Comparison of ENCODE assay signal across 11 cellular contexts in genomic region chr17:4658478-4659305, GRCh38. TPM values are rescaled to one million over a fixed set of nuclear protein-coding genes. Genes with fewer than 3 reads are reported as not detected.
DNase-seq lines count a peak whose midpoint lies in the region; ATAC-seq and TF ChIP-seq lines count a peak whose summit lies in the region.
"Had no signal": no experiment of that assay in that cellular context is flagged by ENCODE, and none has a peak within 500 bp of the region (broad histone marks: within the 10 kb centered on the region; RNA-seq: fewer than 3 reads in every experiment).

No MANE protein-coding gene starts in this region.

- peak; percentile 44 for DNase-seq in ACHN
- DNase-seq in HFFc6: peak; percentile 24
- peak; percentile 71 to 83 for DNase-seq in activated T-cell treated with anti-CD3 and anti-CD28 coated beads, Interleukin-2, amount 50 U/mL, for 72 hours
- peak; percentile 31 for DNase-seq in kidney epithelial cell (ENCODE audit: low read depth)
- DNase-seq in superior temporal gyrus (ENCODE audit: extremely low spot score): no peak
- no peak for DNase-seq in SKM-1 treated with dmso at 0.1 percent for 144 hours (lab: John Stamatoyannopoulos, UW; ENCODE audit: unreplicated experiment)
- DNase-seq: Caco-2, NCI-H2107 had no signal

- H3K4me3 Mint-ChIP-seq in HFFc6: no peak overlapping the region
- H3K4me3 Mint-ChIP-seq in activated T-cell treated with anti-CD3 and anti-CD28 coated beads, Interleukin-2, amount 50 U/mL, for 72 hours: peak overlapping the region; percentile 42 to 44

- peaks cover 14% of the 10 kb centered on the region for H3K4me1 Mint-ChIP-seq in HFFc6 (ENCODE audit: low read depth)
- H3K4me1 Mint-ChIP-seq in activated T-cell treated with anti-CD3 and anti-CD28 coated beads, Interleukin-2, amount 50 U/mL, for 72 hours (ENCODE audit: low read depth): peaks cover 26% of the 10 kb centered on the region

- peaks cover 3% of the 10 kb centered on the region for H3K27me3 ChIP-seq in kidney epithelial cell (ENCODE audit: control insufficient read depth, insufficient read depth, low read length)

- ATAC-seq in activated T-cell treated with anti-CD3 and anti-CD28 coated beads, Interleukin-2, amount 50 U/mL, for 72 hours (replicated peaks in 1 of 2): peak; percentile 98 to 100
- no peak for ATAC-seq in GM18868 (IDR thresholded peaks at IDR 0.05; ENCODE audit: unreplicated experiment)
- ATAC-seq in HG03095 (IDR thresholded peaks at IDR 0.05; ENCODE audit: unreplicated experiment): no peak

- no peak for TF ChIP-seq CTCF in HFFc6 (IDR thresholded peaks at IDR 0.05)
- no peak for TF ChIP-seq CTCF in kidney epithelial cell (IDR thresholded peaks at IDR 0.05; ENCODE audit: insufficient read depth, low read length, poor library complexity, severe bottlenecking)

- in situ Hi-C loops in ACHN (cut with HindIII; ENCODE audit: low pct_ligation_motif_present, low pct_unique_long_range_greater_than_20kb, low sequenced_read_pairs): no loop called here

- peaks cover 6% of the 10 kb centered on the region; the same call in 1 of the 2 replicates for H3K9me3 Mint-ChIP-seq in HFFc6
- H3K9me3 Mint-ChIP-seq in activated T-cell treated with anti-CD3 and anti-CD28 coated beads, Interleukin-2, amount 50 U/mL, for 72 hours: no peaks in the 10 kb centered on the region

- H3K27me3 Mint-ChIP-seq in HFFc6 (ENCODE audit: insufficient read depth): peaks cover 13% of the 10 kb centered on the region
- peaks cover 15% of the 10 kb centered on the region for H3K27me3 Mint-ChIP-seq in activated T-cell treated with anti-CD3 and anti-CD28 coated beads, Interleukin-2, amount 50 U/mL, for 72 hours (ENCODE audit: low read depth)

- H3K27ac Mint-ChIP-seq in HFFc6: no peak overlapping the region
- H3K27ac Mint-ChIP-seq in activated T-cell treated with anti-CD3 and anti-CD28 coated beads, Interleukin-2, amount 50 U/mL, for 72 hours: peak overlapping the region; percentile 3

- H3K36me3 ChIP-seq in kidney epithelial cell (ENCODE audit: control insufficient read depth, insufficient read depth, low read length): no peaks in the 10 kb centered on the region

- no peak overlapping the region for H3K4me3 ChIP-seq in kidney epithelial cell (ENCODE audit: low read depth, low read length)

- H3K36me3 Mint-ChIP-seq in HFFc6 (ENCODE audit: low read depth): no peaks in the 10 kb centered on the region
- H3K36me3 Mint-ChIP-seq in activated T-cell treated with anti-CD3 and anti-CD28 coated beads, Interleukin-2, amount 50 U/mL, for 72 hours (ENCODE audit: insufficient read depth in 2 of 2): peaks cover 0 to 3% of the 10 kb centered on the region in 2 donors

RNA-seq across cellular contexts. Expression of gene ALOX15, which starts 17.2 kb away (rescaled TPM):
- total RNA-seq in HFFc6 (2021; fragmentation: NEBNext Ultra II Directional; extraction: Animal tissue kit (Norgen Biotek cat#: 25700)): not detected
- under 1 TPM in 1 of 2 donors, not detected in 1; 0.26 TPM for total RNA-seq in activated T-cell treated with anti-CD3 and anti-CD28 coated beads, Interleukin-2, amount 50 U/mL, for 72 hours
- not detected in 2 replicates for total RNA-seq in kidney epithelial cell
- total RNA-seq: pulmonary artery endothelial cell had no signal

RNA-seq across cellular contexts. Expression of gene PELP1, which starts 45.2 kb away (rescaled TPM):
- 10 to 100 TPM; 52.8 to 64.9 (median 60.5) TPM for total RNA-seq in HFFc6 (2021; fragmentation: NEBNext Ultra II Directional; extraction: Animal tissue kit (Norgen Biotek cat#: 25700))
- 100 to 1,000 TPM in 1 of 2 donors, 10 to 100 TPM in 1; 93.8 to 113 TPM for total RNA-seq in activated T-cell treated with anti-CD3 and anti-CD28 coated beads, Interleukin-2, amount 50 U/mL, for 72 hours
- 33.8 and 46.2 TPM in 2 replicates for total RNA-seq in kidney epithelial cell

RNA-seq across cellular contexts. Expression of gene ARRB2, which starts 51.7 kb away (rescaled TPM):
- 10 to 100 TPM in 2 of 6 experiments, 1 to 10 TPM in 4; 8.0 to 10.7 (median 9.1) TPM for total RNA-seq in HFFc6 (2021; fragmentation: NEBNext Ultra II Directional; extraction: Animal tissue kit (Norgen Biotek cat#: 25700))
- total RNA-seq in activated T-cell treated with anti-CD3 and anti-CD28 coated beads, Interleukin-2, amount 50 U/mL, for 72 hours: 100 to 1,000 TPM; 216 to 258 TPM
- total RNA-seq in kidney epithelial cell: 5.8 and 6.8 TPM in 2 replicates

Comparison
In these comparisons a context has a peak if more than half of its experiments do, and no peak if none do; other contexts are left out.
1. DNase-seq: peak in ACHN (single experiment), HFFc6 (single experiment), activated T-cell treated with anti-CD3 and anti-CD28 coated beads, Interleukin-2, amount 50 U/mL, for 72 hours (2 of 2) and kidney epithelial cell (single experiment); none in superior temporal gyrus (single experiment) and SKM-1 treated with dmso at 0.1 percent for 144 hours (single experiment).
2. ATAC-seq: peak in activated T-cell treated with anti-CD3 and anti-CD28 coated beads, Interleukin-2, amount 50 U/mL, for 72 hours (2 of 2); none in GM18868 (single experiment) and HG03095 (single experiment).
3. RNA of gene ARRB2, which starts 51.7 kb away (total RNA-seq): 216 to 258 TPM in activated T-cell treated with anti-CD3 and anti-CD28 coated beads, Interleukin-2, amount 50 U/mL, for 72 hours; 8.0 to 10.7 TPM in HFFc6 and 5.8 to 6.8 TPM in kidney epithelial cell; every median in the first group is over 10 times any median in the second.